In the genomic region with DNA sequence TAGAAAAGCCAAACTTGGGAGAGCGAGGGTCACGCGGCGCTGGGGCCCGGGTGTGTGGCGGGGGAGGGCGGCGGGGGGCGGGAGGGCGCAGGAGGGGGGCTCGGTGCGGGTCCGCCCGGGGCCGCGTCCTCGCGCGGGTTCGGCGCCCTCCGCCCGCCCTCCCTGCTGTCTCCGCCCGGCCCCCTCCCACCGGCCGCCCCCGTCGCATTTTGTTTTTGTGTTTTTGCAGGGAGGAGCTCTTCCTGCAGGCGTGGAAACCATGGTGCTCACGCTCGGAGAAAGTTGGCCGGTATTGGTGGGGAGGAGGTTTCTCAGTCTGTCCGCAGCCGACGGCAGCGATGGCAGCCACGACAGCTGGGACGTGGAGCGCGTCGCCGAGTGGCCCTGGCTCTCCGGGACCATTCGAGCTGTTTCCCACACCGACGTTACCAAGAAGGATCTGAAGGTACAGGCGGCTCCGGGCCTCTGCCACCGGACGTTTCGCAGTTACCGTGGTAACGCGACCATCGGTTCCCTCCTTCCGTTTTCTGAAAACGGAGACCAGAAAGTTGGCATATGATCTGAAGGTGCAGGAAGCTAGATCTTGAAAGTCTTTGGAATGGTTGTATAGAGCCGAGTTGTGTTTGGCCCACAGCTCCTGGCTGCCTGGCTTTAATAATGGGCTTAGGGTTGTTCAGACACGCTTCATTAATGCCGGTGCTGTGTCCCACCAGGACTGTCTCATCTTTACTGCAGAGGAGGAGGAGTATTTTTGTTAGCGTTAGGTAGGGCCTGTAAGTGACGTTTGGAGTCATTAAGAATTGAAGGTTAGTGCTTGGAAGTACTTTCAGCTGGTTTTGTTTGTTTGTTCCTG, we compare ENCODE assay signal across 8 cellular contexts. TPM values are rescaled to one million over a fixed set of nuclear protein-coding genes. Genes with fewer than 3 reads are reported as not detected.
A peak's percentile ranks its signal among the peaks of the same experiment; 100 is the strongest.
DNase-seq lines count a peak whose midpoint lies in the region; ATAC-seq and TF ChIP-seq lines count a peak whose summit lies in the region.

No MANE protein-coding gene starts in this region.

- DNase-seq in GM03348 (ENCODE audit: low spot score): peak; percentile 76
- peak; percentile 41 for DNase-seq in HFFc6
- DNase-seq in NCI-H510A (lab: John Stamatoyannopoulos, UW): peak; percentile 35
- DNase-seq in activated CD8-positive, alpha-beta memory T cell treated with anti-CD3 and anti-CD28 coated beads for 24 hours: peak; percentile 82
- peak; percentile 54 for DNase-seq in effector CD8-positive, alpha-beta T cell (lab: John Stamatoyannopoulos, UW)
- DNase-seq in medulla oblongata (ENCODE audit: extremely low spot score): peak; percentile 73
- DNase-seq in stimulated activated CD8-positive, alpha-beta memory T cell treated with anti-CD3 and anti-CD28 coated beads, Interleukin-12 subunit alpha, Interleukin-12 subunit beta, amount 100 ng/mL, for 24 hours (ENCODE audit: extremely low read depth): peak; percentile 32

- peaks cover 45% of the 10 kb centered on the region for H3K4me1 Mint-ChIP-seq in HFFc6 (ENCODE audit: low read depth)

- H3K27me3 Mint-ChIP-seq in HFFc6 (ENCODE audit: insufficient read depth): no peaks in the 10 kb centered on the region; the same call in none of the 2 replicates

- no peak for TF ChIP-seq CTCF in HFFc6 (IDR thresholded peaks at IDR 0.05)

- peaks cover 44% of the 10 kb centered on the region for H3K36me3 Mint-ChIP-seq in HFFc6 (ENCODE audit: low read depth)

- peaks cover 29% of the 10 kb centered on the region for H3K9me3 Mint-ChIP-seq in HFFc6

- no peak for ATAC-seq in GM21360 (IDR thresholded peaks at IDR 0.05; ENCODE audit: unreplicated experiment)

- H3K27ac Mint-ChIP-seq in HFFc6: peak overlapping the region; percentile 92

- H3K4me3 Mint-ChIP-seq in HFFc6: peak overlapping the region; percentile 90

RNA-seq across cellular contexts. Expression of a gene that starts 0.8 kb away (rescaled TPM):
- total RNA-seq in HFFc6 (2021; fragmentation: NEBNext Ultra II Directional; extraction: Animal tissue kit (Norgen Biotek cat#: 25700)): 10 to 100 TPM; 17.6 to 25.1 (median 21.3) TPM

Comparison
In these comparisons a context has a peak if more than half of its experiments do, and no peak if none do; other contexts are left out.
1. DNase-seq: peak in every context shown above with its lines; median percentile 82 in activated CD8-positive, alpha-beta memory T cell treated with anti-CD3 and anti-CD28 coated beads for 24 hours; 76 in GM03348; 73 in medulla oblongata; 54 in effector CD8-positive, alpha-beta T cell; 41 in HFFc6; 35 in NCI-H510A; 32 in stimulated activated CD8-positive, alpha-beta memory T cell treated with anti-CD3 and anti-CD28 coated beads, Interleukin-12 subunit alpha, Interleukin-12 subunit beta, amount 100 ng/mL, for 24 hours.